1 cellular context compared by ENCODE assay signal in the genomic region with DNA sequence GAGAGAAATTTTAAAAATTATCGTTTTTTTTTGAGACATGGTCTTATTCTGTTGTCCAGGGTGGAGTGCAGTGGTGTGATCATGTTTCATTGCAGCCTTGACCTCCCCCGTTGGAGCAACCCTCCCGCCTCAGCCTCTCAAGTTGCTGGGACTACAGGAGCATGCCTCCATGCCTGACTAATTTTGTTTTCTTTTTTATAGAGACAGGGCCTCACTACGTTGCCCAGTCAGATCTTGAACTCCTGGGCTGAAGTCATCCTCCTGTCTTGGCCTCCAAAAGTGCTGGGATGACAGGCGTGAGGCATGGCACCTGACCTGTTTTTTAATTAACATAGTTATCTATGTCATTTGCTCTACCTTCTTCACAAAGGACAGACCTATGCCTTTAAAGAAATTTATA.
TF ChIP-seq lines count a peak whose summit lies in the region.

No MANE protein-coding gene starts in this region.

TF ChIP-seq in K562, 482 proteins besides CTCF, POLR2A, EP300 and RAD21:
- no peak for TF ChIP-seq MTF1 (CRISPR knock-in tag; IDR thresholded peaks at IDR 0.05; ENCODE audit: borderline replicate concordance)
- TF ChIP-seq, protein P1, sequence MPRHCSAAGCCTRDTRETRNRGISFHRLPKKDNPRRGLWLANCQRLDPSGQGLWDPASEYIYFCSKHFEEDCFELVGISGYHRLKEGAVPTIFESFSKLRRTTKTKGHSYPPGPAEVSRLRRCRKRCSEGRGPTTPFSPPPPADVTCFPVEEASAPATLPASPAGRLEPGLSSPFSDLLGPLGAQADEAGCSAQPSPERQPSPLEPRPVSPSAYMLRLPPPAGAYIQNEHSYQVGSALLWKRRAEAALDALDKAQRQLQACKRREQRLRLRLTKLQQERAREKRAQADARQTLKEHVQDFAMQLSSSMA (CRISPR knock-in tag; IDR thresholded peaks at IDR 0.05) = no peak
- no peak for TF ChIP-seq STAT5A (IDR thresholded peaks at IDR 0.05; ENCODE audit: borderline replicate concordance, low read length)
- TF ChIP-seq ZNF121 (CRISPR knock-in tag; conservative IDR thresholded peaks at IDR 0.05) = peak; percentile 21; the same call in 1 of the 2 replicates
- TF ChIP-seq, protein P2, sequence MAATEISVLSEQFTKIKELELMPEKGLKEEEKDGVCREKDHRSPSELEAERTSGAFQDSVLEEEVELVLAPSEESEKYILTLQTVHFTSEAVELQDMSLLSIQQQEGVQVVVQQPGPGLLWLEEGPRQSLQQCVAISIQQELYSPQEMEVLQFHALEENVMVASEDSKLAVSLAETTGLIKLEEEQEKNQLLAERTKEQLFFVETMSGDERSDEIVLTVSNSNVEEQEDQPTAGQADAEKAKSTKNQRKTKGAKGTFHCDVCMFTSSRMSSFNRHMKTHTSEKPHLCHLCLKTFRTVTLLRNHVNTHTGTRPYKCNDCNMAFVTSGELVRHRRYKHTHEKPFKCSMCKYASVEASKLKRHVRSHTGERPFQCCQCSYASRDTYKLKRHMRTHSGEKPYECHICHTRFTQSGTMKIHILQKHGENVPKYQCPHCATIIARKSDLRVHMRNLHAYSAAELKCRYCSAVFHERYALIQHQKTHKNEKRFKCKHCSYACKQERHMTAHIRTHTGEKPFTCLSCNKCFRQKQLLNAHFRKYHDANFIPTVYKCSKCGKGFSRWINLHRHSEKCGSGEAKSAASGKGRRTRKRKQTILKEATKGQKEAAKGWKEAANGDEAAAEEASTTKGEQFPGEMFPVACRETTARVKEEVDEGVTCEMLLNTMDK (IDR thresholded peaks at IDR 0.05; ENCODE audit: borderline replicate concordance, insufficient read depth, low read depth, low read length, poor library complexity, severe bottlenecking) = no peak
- no peak for TF ChIP-seq PRPF4 (IDR thresholded peaks at IDR 0.05; ENCODE audit: insufficient read depth, low read depth, low read length, poor library complexity, severe bottlenecking)
- peak; percentile 26; the same call in 1 of the 2 replicates for TF ChIP-seq RBFOX2 (IDR thresholded peaks at IDR 0.05; ENCODE audit: low read depth, low read length)
- TF ChIP-seq ZNF316 (IDR thresholded peaks at IDR 0.05) = no peak
- TF ChIP-seq BMI1 (IDR thresholded peaks at IDR 0.05; ENCODE audit: low read length) = no peak
- no peak for TF ChIP-seq ZFP30 (CRISPR knock-in tag; IDR thresholded peaks at IDR 0.05; ENCODE audit: borderline replicate concordance)
TF ChIP-seq in K562: peak in this region for 2.
